8 cellular contexts compared by ENCODE assay signal in genomic region chr11:535519-536454, GRCh38. TPM values are rescaled to one million over a fixed set of nuclear protein-coding genes. Genes with fewer than 3 reads are reported as not detected.
DNase-seq lines count a peak whose midpoint lies in the region; ATAC-seq and TF ChIP-seq lines count a peak whose summit lies in the region.

Gene HRAS (minus strand): TSS chr11:535576.

- TF ChIP-seq POLR2A in uterus (IDR thresholded peaks at IDR 0.05), result peak; percentile 64 to 66

- peaks cover 25% of the 10 kb centered on the region for H3K36me3 ChIP-seq in right atrium auricular region
- no peaks in the 10 kb centered on the region for H3K36me3 ChIP-seq in uterus

- peak; percentile 67 for ATAC-seq in HG02884 (IDR thresholded peaks at IDR 0.05; ENCODE audit: unreplicated experiment)

- peak within 1 kb of the TSS; percentile 71 to 88 for H3K4me3 ChIP-seq in right atrium auricular region
- peak within 1 kb of the TSS; percentile 62 to 77 for H3K4me3 ChIP-seq in uterus

- DNase-seq in GM13977 (ENCODE audit: low spot score), result peak; percentile 100
- peak; percentile 72 for DNase-seq in NCI-H1694 treated with DMSO at 0.1 percent for 48 hours (lab: John Stamatoyannopoulos, UW)
- peak; percentile 92 to 97 (median 95) for DNase-seq in T-helper 2 cell
- DNase-seq in right atrium auricular region (ENCODE audit: low spot score), result peak; percentile 95
- peak; percentile 96 for DNase-seq in putamen (ENCODE audit: low spot score)
- DNase-seq in uterus, result peak; percentile 91 to 93

- H3K9me3 ChIP-seq in right atrium auricular region, result no peaks in the 10 kb centered on the region
- no peaks in the 10 kb centered on the region for H3K9me3 ChIP-seq in uterus

- TF ChIP-seq CTCF in GM13977 (IDR thresholded peaks at IDR 0.05; ENCODE audit: extremely low read depth, insufficient read depth, missing control alignments), result no peak
- no peak for TF ChIP-seq CTCF in right atrium auricular region (IDR thresholded peaks at IDR 0.05)
- no peak for TF ChIP-seq CTCF in uterus (IDR thresholded peaks at IDR 0.05)

- H3K27me3 ChIP-seq in right atrium auricular region (no peaks in the 10 kb centered on the region), uterus (peaks cover 0 to 9% of the 10 kb centered on the region in 2 donors)

- H3K4me1 ChIP-seq in right atrium auricular region (peaks cover 0 to 39% of the 10 kb centered on the region in 2 donors), uterus (peaks cover 0 to 9% of the 10 kb centered on the region in 2 donors)

- intact Hi-C loops in uterus (cut with DNase I; ENCODE audit: low total_unique reads), result no loop called here

- in situ Hi-C loops in GM13977 (cut with MboI; ENCODE audit: low pct_unique_long_range_greater_than_20kb, low sequenced_read_pairs, unreplicated experiment), result no loop called here

- H3K27ac ChIP-seq in angular gyrus (ENCODE audit: low read depth, low read length) (peak within 1 kb of the TSS; percentile 62), right atrium auricular region (peak within 1 kb of the TSS; percentile 73 to 82), uterus (peak within 1 kb of the TSS; percentile 57 to 59)

RNA-seq across cellular contexts. Expression of gene HRAS, which starts in this region (rescaled TPM):
- total RNA-seq in right atrium auricular region (10 to 100 TPM; 31.7 to 48.1 TPM), uterus (10 to 100 TPM in 3 of 4 donors, 1 to 10 TPM in 1; 5.4 to 37.6 (median 23.8) TPM)

Comparison
In these comparisons a context has a peak if more than half of its experiments do, and no peak if none do; other contexts are left out.
1. Peak in every context shown above with its lines: DNase-seq, ATAC-seq, H3K4me3 ChIP-seq and H3K27ac ChIP-seq.